In genomic region chr2:236566596-236566995, GRCh38 we compare ENCODE assay signal across 16 cellular contexts. TPM values are rescaled to one million over a fixed set of nuclear protein-coding genes. Genes with fewer than 3 reads are reported as not detected.
A peak's percentile ranks its signal among the peaks of the same experiment; 100 is the strongest.
DNase-seq lines count a peak whose midpoint lies in the region; ATAC-seq and TF ChIP-seq lines count a peak whose summit lies in the region.
"Had no signal": no experiment of that assay in that cellular context is flagged by ENCODE, and none has a peak within 500 bp of the region (broad histone marks: within the 10 kb centered on the region; RNA-seq: fewer than 3 reads in every experiment).

No MANE protein-coding gene starts in this region.

- POLR2A ChIA-PET in activated CD4-positive, alpha-beta T cell treated with anti-CD3 and anti-CD28 coated beads, Interleukin-2, amount 10 ng/mL, durations not matched to agents 7 days and 5 days (lab: Charles Lee): no interaction called here

- peaks cover 3% of the 10 kb centered on the region for H3K9me3 Mint-ChIP-seq in activated CD4-positive, alpha-beta T cell treated with anti-CD3 and anti-CD28 coated beads, Interleukin-2, amount 10 ng/mL, durations not matched to agents 7 days and 5 days
- H3K9me3 Mint-ChIP-seq in chondrocyte (ENCODE audit: low read depth) (peaks cover 8% of the 10 kb centered on the region), nephron progenitor cell (peaks cover 7% of the 10 kb centered on the region), type B pancreatic cell (no peaks in the 10 kb centered on the region)
- H3K9me3 Mint-ChIP-seq: activated CD8-positive, alpha-beta T cell treated with anti-CD3 and anti-CD28 coated beads for 36 hours; T-helper 2 cell treated with Interferon-gamma antibody and Interleukin-4, amounts not matched to agents 5 μg/mL and 100 μg/mL, for 36 hours had no signal

- H3K27ac Mint-ChIP-seq in activated CD4-positive, alpha-beta T cell treated with anti-CD3 and anti-CD28 coated beads, Interleukin-2, amount 10 ng/mL, durations not matched to agents 7 days and 5 days: peak overlapping the region; percentile 73
- H3K27ac Mint-ChIP-seq in chondrocyte (ENCODE audit: unreplicated experiment): peak overlapping the region; percentile 49
- H3K27ac Mint-ChIP-seq in nephron progenitor cell: no peak overlapping the region
- peak overlapping the region; percentile 47 for H3K27ac Mint-ChIP-seq in type B pancreatic cell
- H3K27ac Mint-ChIP-seq: activated CD8-positive, alpha-beta T cell treated with anti-CD3 and anti-CD28 coated beads for 36 hours; T-helper 2 cell treated with Interferon-gamma antibody and Interleukin-4, amounts not matched to agents 5 μg/mL and 100 μg/mL, for 36 hours had no signal

- no peak for TF ChIP-seq POLR2A in GM18505 (IDR thresholded peaks at IDR 0.05; ENCODE audit: borderline replicate concordance, extremely low read depth, insufficient read depth, insufficient read length)

- ATAC-seq in GM18505 (IDR thresholded peaks at IDR 0.05; ENCODE audit: unreplicated experiment): no peak
- ATAC-seq: activated CD8-positive, alpha-beta T cell treated with anti-CD3 and anti-CD28 coated beads for 36 hours; left lung had no signal

- H3K4me1 Mint-ChIP-seq in activated CD4-positive, alpha-beta T cell treated with anti-CD3 and anti-CD28 coated beads, Interleukin-2, amount 10 ng/mL, durations not matched to agents 7 days and 5 days: peaks cover 35% of the 10 kb centered on the region
- H3K4me1 Mint-ChIP-seq in chondrocyte (ENCODE audit: low read depth) (peaks cover 48% of the 10 kb centered on the region), nephron progenitor cell (peaks cover 60% of the 10 kb centered on the region), type B pancreatic cell (ENCODE audit: unreplicated experiment) (peaks cover 19% of the 10 kb centered on the region)

- CTCF ChIA-PET in activated CD4-positive, alpha-beta T cell treated with anti-CD3 and anti-CD28 coated beads, Interleukin-2, amount 10 ng/mL, durations not matched to agents 7 days and 5 days (lab: Charles Lee): no interaction called here

- H3K36me3 Mint-ChIP-seq in activated CD4-positive, alpha-beta T cell treated with anti-CD3 and anti-CD28 coated beads, Interleukin-2, amount 10 ng/mL, durations not matched to agents 7 days and 5 days (ENCODE audit: low read depth): peaks cover 26% of the 10 kb centered on the region
- H3K36me3 Mint-ChIP-seq in chondrocyte (ENCODE audit: low read depth) (no peaks in the 10 kb centered on the region), nephron progenitor cell (ENCODE audit: low read depth) (no peaks in the 10 kb centered on the region), type B pancreatic cell (peaks cover 3% of the 10 kb centered on the region)

- TF ChIP-seq CTCF in chondrocyte (IDR thresholded peaks at IDR 0.05): no peak
- no peak for TF ChIP-seq CTCF in nephron progenitor cell (IDR thresholded peaks at IDR 0.05)
- TF ChIP-seq CTCF in type B pancreatic cell (conservative IDR thresholded peaks at IDR 0.05): no peak

- no peak for DNase-seq in activated CD4-positive, alpha-beta T cell treated with anti-CD3 and anti-CD28 coated beads, Interleukin-2, amount 10 ng/mL, durations not matched to agents 7 days and 5 days
- DNase-seq in activated CD4-positive, alpha-beta T cell treated with anti-CD3 and anti-CD28 coated beads, Interleukin-2, amount 50 U/mL, for 48 hours: no peak
- DNase-seq in chondrocyte (ENCODE audit: low spot score) (no peak), nephron progenitor cell (no peak), type B pancreatic cell (ENCODE audit: extremely low spot score, unreplicated experiment) (no peak), KG1 (lab: John Stamatoyannopoulos, UW) (no peak), GDM1 (lab: John Stamatoyannopoulos, UW) (no peak)
- DNase-seq: activated CD8-positive, alpha-beta T cell treated with anti-CD3 and anti-CD28 coated beads for 36 hours; BE2C; left lung; NCI-H2107; NCI-H510A treated with DMSO at 0.1 percent for 48 hours; retina; WERI-Rb-1 had no signal

- no peak overlapping the region for H3K4me3 Mint-ChIP-seq in activated CD4-positive, alpha-beta T cell treated with anti-CD3 and anti-CD28 coated beads, Interleukin-2, amount 10 ng/mL, durations not matched to agents 7 days and 5 days
- H3K4me3 Mint-ChIP-seq in chondrocyte (ENCODE audit: unreplicated experiment) (no peak overlapping the region), nephron progenitor cell (peak overlapping the region; percentile 69), type B pancreatic cell (peak overlapping the region; percentile 58)

- H3K27me3 Mint-ChIP-seq in activated CD4-positive, alpha-beta T cell treated with anti-CD3 and anti-CD28 coated beads, Interleukin-2, amount 10 ng/mL, durations not matched to agents 7 days and 5 days: peaks cover 3% of the 10 kb centered on the region
- H3K27me3 Mint-ChIP-seq in chondrocyte (ENCODE audit: low read depth): no peaks in the 10 kb centered on the region
- H3K27me3 Mint-ChIP-seq in nephron progenitor cell (ENCODE audit: low read depth, poor library complexity): peaks cover 51% of the 10 kb centered on the region
- H3K27me3 Mint-ChIP-seq in type B pancreatic cell: peaks cover 29% of the 10 kb centered on the region
- H3K27me3 Mint-ChIP-seq: activated CD8-positive, alpha-beta T cell treated with anti-CD3 and anti-CD28 coated beads for 36 hours had no signal

RNA-seq across cellular contexts. Expression of gene ACKR3, which starts 3.0 kb away (rescaled TPM):
- total RNA-seq in activated CD4-positive, alpha-beta T cell treated with anti-CD3 and anti-CD28 coated beads, Interleukin-2, amount 10 ng/mL, durations not matched to agents 7 days and 5 days: 1 to 10 TPM; 5.4 to 6.4 TPM
- total RNA-seq in chondrocyte: 56.6 to 68.8 TPM (median 57.6 TPM) in 3 replicates
- 43.6 and 44.6 TPM in 2 replicates for total RNA-seq in type B pancreatic cell (ENCODE audit: low replicate concordance)

Comparison
In these comparisons a context has a peak if more than half of its experiments do, and no peak if none do; other contexts are left out.
1. H3K4me3 Mint-ChIP-seq: peak in nephron progenitor cell (single experiment) and type B pancreatic cell (single experiment); none in activated CD4-positive, alpha-beta T cell treated with anti-CD3 and anti-CD28 coated beads, Interleukin-2, amount 10 ng/mL, durations not matched to agents 7 days and 5 days (single experiment) and chondrocyte (single experiment).